8 cellular contexts compared by ENCODE assay signal in genomic region chr19:14396730-14397129, GRCh38. TPM values are rescaled to one million over a fixed set of nuclear protein-coding genes. Genes with fewer than 3 reads are reported as not detected.
A peak's percentile ranks its signal among the peaks of the same experiment; 100 is the strongest.
DNase-seq lines count a peak whose midpoint lies in the region; ATAC-seq and TF ChIP-seq lines count a peak whose summit lies in the region.
"Not testable (repeated sequence)": the region's sequence is repeated elsewhere in the genome, so short reads cannot be mapped to it uniquely, and the experiment has no call there.

No MANE protein-coding gene starts in this region.

- DNase-seq in activated CD4-positive, alpha-beta T cell treated with anti-CD3 and anti-CD28 coated beads for 36 hours; activated T-cell treated with anti-CD3 and anti-CD28 coated beads, Interleukin-2, amount 50 U/mL, for 24 hours; activated naive CD4-positive, alpha-beta T cell treated with anti-CD3 and anti-CD28 coated beads for 36 hours; activated naive CD8-positive, alpha-beta T cell treated with anti-CD3 and anti-CD28 coated beads, Interleukin-2, amount 50 U/mL, for 24 hours; effector memory CD8-positive, alpha-beta T cell; natural killer cell treated with Interleukin-12 subunit alpha and Interleukin-12 subunit beta and Interleukin-15 and Interleukin-18, amount 100 ng/mL, for 72 hours (ENCODE audit: low spot score); stimulated activated naive CD8-positive, alpha-beta T cell treated with anti-CD3 and anti-CD28 coated beads, Interleukin-15, amount 100 ng/mL, for 72 hours: not testable (repeated sequence)

- not testable (repeated sequence) for ATAC-seq in activated CD4-positive, alpha-beta T cell treated with anti-CD3 and anti-CD28 coated beads for 36 hours; activated naive CD8-positive, alpha-beta T cell treated with anti-CD3 and anti-CD28 coated beads, Interleukin-2, amount 50 U/mL, for 24 hours; effector memory CD8-positive, alpha-beta T cell (replicated peaks); stimulated activated naive CD8-positive, alpha-beta T cell treated with anti-CD3 and anti-CD28 coated beads, Interleukin-15, amount 100 ng/mL, for 72 hours
- ATAC-seq in natural killer cell treated with Interleukin-12 subunit alpha and Interleukin-12 subunit beta and Interleukin-15 and Interleukin-18, amount 100 ng/mL, for 72 hours = peak in 1 of 2 donors; percentile 8

- peaks cover 8 to 42% of the 10 kb centered on the region in 2 experiments; a peak in 2 of 3 replicates for H3K36me3 ChIP-seq in HEK293 (ENCODE audit: control insufficient read depth in 2 of 2, insufficient read depth in 1 of 2, low read length in 2 of 2)

- H3K4me1 Mint-ChIP-seq in activated CD4-positive, alpha-beta T cell treated with anti-CD3 and anti-CD28 coated beads for 36 hours = peaks cover 44% of the 10 kb centered on the region
- H3K4me1 Mint-ChIP-seq in activated T-cell treated with anti-CD3 and anti-CD28 coated beads, Interleukin-2, amount 50 U/mL, for 24 hours (ENCODE audit: low read depth) = peaks cover 40% of the 10 kb centered on the region
- H3K4me1 Mint-ChIP-seq in activated naive CD4-positive, alpha-beta T cell treated with anti-CD3 and anti-CD28 coated beads for 36 hours (ENCODE audit: low read depth) = peaks cover 47% of the 10 kb centered on the region
- peaks cover 35% of the 10 kb centered on the region for H3K4me1 Mint-ChIP-seq in activated naive CD8-positive, alpha-beta T cell treated with anti-CD3 and anti-CD28 coated beads, Interleukin-2, amount 50 U/mL, for 24 hours
- H3K4me1 Mint-ChIP-seq in effector memory CD8-positive, alpha-beta T cell (ENCODE audit: low read depth in 2 of 2) = peaks cover 20 to 32% of the 10 kb centered on the region in 2 donors
- H3K4me1 Mint-ChIP-seq in natural killer cell treated with Interleukin-12 subunit alpha and Interleukin-12 subunit beta and Interleukin-15 and Interleukin-18, amount 100 ng/mL, for 72 hours (ENCODE audit: low read depth in 2 of 2) = peaks cover 8 to 16% of the 10 kb centered on the region in 2 donors
- H3K4me1 Mint-ChIP-seq in stimulated activated naive CD8-positive, alpha-beta T cell treated with anti-CD3 and anti-CD28 coated beads, Interleukin-15, amount 100 ng/mL, for 72 hours = peaks cover 58% of the 10 kb centered on the region

- H3K9me3 Mint-ChIP-seq in activated CD4-positive, alpha-beta T cell treated with anti-CD3 and anti-CD28 coated beads for 36 hours (ENCODE audit: low read depth); activated T-cell treated with anti-CD3 and anti-CD28 coated beads, Interleukin-2, amount 50 U/mL, for 24 hours; activated naive CD4-positive, alpha-beta T cell treated with anti-CD3 and anti-CD28 coated beads for 36 hours; activated naive CD8-positive, alpha-beta T cell treated with anti-CD3 and anti-CD28 coated beads, Interleukin-2, amount 50 U/mL, for 24 hours; effector memory CD8-positive, alpha-beta T cell; natural killer cell treated with Interleukin-12 subunit alpha and Interleukin-12 subunit beta and Interleukin-15 and Interleukin-18, amount 100 ng/mL, for 72 hours; stimulated activated naive CD8-positive, alpha-beta T cell treated with anti-CD3 and anti-CD28 coated beads, Interleukin-15, amount 100 ng/mL, for 72 hours: not testable (repeated sequence)

- H3K36me3 Mint-ChIP-seq in activated CD4-positive, alpha-beta T cell treated with anti-CD3 and anti-CD28 coated beads for 36 hours (ENCODE audit: low read depth) = peaks cover 61% of the 10 kb centered on the region
- H3K36me3 Mint-ChIP-seq in activated T-cell treated with anti-CD3 and anti-CD28 coated beads, Interleukin-2, amount 50 U/mL, for 24 hours (ENCODE audit: low read depth) = peaks cover 94% of the 10 kb centered on the region
- peaks cover 50% of the 10 kb centered on the region for H3K36me3 Mint-ChIP-seq in activated naive CD4-positive, alpha-beta T cell treated with anti-CD3 and anti-CD28 coated beads for 36 hours (ENCODE audit: low read depth)
- peaks cover 60% of the 10 kb centered on the region for H3K36me3 Mint-ChIP-seq in activated naive CD8-positive, alpha-beta T cell treated with anti-CD3 and anti-CD28 coated beads, Interleukin-2, amount 50 U/mL, for 24 hours (ENCODE audit: low read depth)
- H3K36me3 Mint-ChIP-seq in effector memory CD8-positive, alpha-beta T cell (ENCODE audit: insufficient read depth) = peaks cover 100% of the 10 kb centered on the region
- peaks cover 11% of the 10 kb centered on the region for H3K36me3 Mint-ChIP-seq in natural killer cell treated with Interleukin-12 subunit alpha and Interleukin-12 subunit beta and Interleukin-15 and Interleukin-18, amount 100 ng/mL, for 72 hours

- H3K4me3 Mint-ChIP-seq in activated CD4-positive, alpha-beta T cell treated with anti-CD3 and anti-CD28 coated beads for 36 hours; activated T-cell treated with anti-CD3 and anti-CD28 coated beads, Interleukin-2, amount 50 U/mL, for 24 hours; activated naive CD4-positive, alpha-beta T cell treated with anti-CD3 and anti-CD28 coated beads for 36 hours; activated naive CD8-positive, alpha-beta T cell treated with anti-CD3 and anti-CD28 coated beads, Interleukin-2, amount 50 U/mL, for 24 hours; natural killer cell treated with Interleukin-12 subunit alpha and Interleukin-12 subunit beta and Interleukin-15 and Interleukin-18, amount 100 ng/mL, for 72 hours; stimulated activated naive CD8-positive, alpha-beta T cell treated with anti-CD3 and anti-CD28 coated beads, Interleukin-15, amount 100 ng/mL, for 72 hours: not testable (repeated sequence)
- peak overlapping the region; percentile 25 to 73 for H3K4me3 Mint-ChIP-seq in effector memory CD8-positive, alpha-beta T cell

- H3K4me3 ChIP-seq in HEK293 (ENCODE audit: low read depth, low read length) = not testable (repeated sequence)

- CTCF ChIA-PET in HEK293 (lab: Yijun Ruan, JAX) = not testable (repeated sequence)
- CTCF ChIA-PET in activated CD4-positive, alpha-beta T cell treated with anti-CD3 and anti-CD28 coated beads for 36 hours (lab: Charles Lee) = interaction anchor here (0.6 to 1.6 kb wide), 3 partner anchors 49 to 108 kb away, joined by 4 to 8 read pairs (median 4); no protein-coding TSS in a partner anchor
- CTCF ChIA-PET in activated naive CD4-positive, alpha-beta T cell treated with anti-CD3 and anti-CD28 coated beads for 36 hours (lab: Charles Lee) = interaction anchor here (0.9 to 1.9 kb wide), 2 partner anchors 9 to 35 kb away, joined by 3 to 6 read pairs; no protein-coding TSS in a partner anchor

- H3K27ac Mint-ChIP-seq in activated CD4-positive, alpha-beta T cell treated with anti-CD3 and anti-CD28 coated beads for 36 hours = peak overlapping the region; percentile 68
- H3K27ac Mint-ChIP-seq in activated T-cell treated with anti-CD3 and anti-CD28 coated beads, Interleukin-2, amount 50 U/mL, for 24 hours = peak overlapping the region; percentile 90
- H3K27ac Mint-ChIP-seq in activated naive CD4-positive, alpha-beta T cell treated with anti-CD3 and anti-CD28 coated beads for 36 hours = peak overlapping the region; percentile 88
- H3K27ac Mint-ChIP-seq in activated naive CD8-positive, alpha-beta T cell treated with anti-CD3 and anti-CD28 coated beads, Interleukin-2, amount 50 U/mL, for 24 hours = peak overlapping the region; percentile 77
- H3K27ac Mint-ChIP-seq in effector memory CD8-positive, alpha-beta T cell = peak overlapping the region; percentile 90
- H3K27ac Mint-ChIP-seq in natural killer cell treated with Interleukin-12 subunit alpha and Interleukin-12 subunit beta and Interleukin-15 and Interleukin-18, amount 100 ng/mL, for 72 hours = peak overlapping the region; percentile 56 to 81
- peak overlapping the region; percentile 13 to 46 for H3K27ac Mint-ChIP-seq in stimulated activated naive CD8-positive, alpha-beta T cell treated with anti-CD3 and anti-CD28 coated beads, Interleukin-15, amount 100 ng/mL, for 72 hours

- not testable (repeated sequence) for H3K4me1 ChIP-seq in HEK293 (ENCODE audit: control insufficient read depth, insufficient read depth, low read length)

- TF ChIP-seq CTCF in HEK293 (tag by site-specific recombination; IDR thresholded peaks at IDR 0.05) = not testable (repeated sequence)

- not testable (repeated sequence) for H3K9me3 ChIP-seq in HEK293 (ENCODE audit: control insufficient read depth, insufficient read depth, low read depth, low read length)

- intact Hi-C loops in activated CD4-positive, alpha-beta T cell treated with anti-CD3 and anti-CD28 coated beads for 36 hours (cut with DNase I, micrococcal nuclease) = loop anchor here in 1 of 2 experiments (5.0 kb wide), 1 partner anchor 371 kb away; no protein-coding TSS in a partner anchor
- intact Hi-C loops in activated naive CD4-positive, alpha-beta T cell treated with anti-CD3 and anti-CD28 coated beads for 36 hours (cut with micrococcal nuclease) = not testable (repeated sequence)

- not testable (repeated sequence) for H3K27ac ChIP-seq in HEK293 (ENCODE audit: extremely low read depth, low read depth, low read length)

- H3K27me3 Mint-ChIP-seq in activated CD4-positive, alpha-beta T cell treated with anti-CD3 and anti-CD28 coated beads for 36 hours; activated T-cell treated with anti-CD3 and anti-CD28 coated beads, Interleukin-2, amount 50 U/mL, for 24 hours; activated naive CD4-positive, alpha-beta T cell treated with anti-CD3 and anti-CD28 coated beads for 36 hours (ENCODE audit: low read depth); activated naive CD8-positive, alpha-beta T cell treated with anti-CD3 and anti-CD28 coated beads, Interleukin-2, amount 50 U/mL, for 24 hours; effector memory CD8-positive, alpha-beta T cell; natural killer cell treated with Interleukin-12 subunit alpha and Interleukin-12 subunit beta and Interleukin-15 and Interleukin-18, amount 100 ng/mL, for 72 hours; stimulated activated naive CD8-positive, alpha-beta T cell treated with anti-CD3 and anti-CD28 coated beads, Interleukin-15, amount 100 ng/mL, for 72 hours: not testable (repeated sequence)

- POLR2A ChIA-PET in HEK293 (lab: Yijun Ruan, JAX) = interaction anchor here (0.6 kb wide), 1 partner anchor 10 kb away, joined by 4 read pairs; no protein-coding TSS in a partner anchor
- POLR2A ChIA-PET in activated CD4-positive, alpha-beta T cell treated with anti-CD3 and anti-CD28 coated beads for 36 hours (lab: Charles Lee) = interaction anchor here (0.9 to 1.3 kb wide), 3 partner anchors 8 to 130 kb away, joined by 3 to 6 read pairs (median 3); no protein-coding TSS in a partner anchor

RNA-seq across cellular contexts. Expression of gene ADGRE5, which starts 15.5 kb away (rescaled TPM):
- 100 to 1,000 TPM; 207 to 232 TPM for total RNA-seq in activated CD4-positive, alpha-beta T cell treated with anti-CD3 and anti-CD28 coated beads for 36 hours
- total RNA-seq in activated naive CD4-positive, alpha-beta T cell treated with anti-CD3 and anti-CD28 coated beads for 36 hours = 100 to 1,000 TPM; 173 to 187 TPM
- total RNA-seq in natural killer cell treated with Interleukin-12 subunit alpha and Interleukin-12 subunit beta and Interleukin-15 and Interleukin-18, amount 100 ng/mL, for 72 hours = 100 to 1,000 TPM; 348 to 798 TPM

RNA-seq across cellular contexts. Expression of gene DDX39A, which starts 22.4 kb away (rescaled TPM):
- total RNA-seq in activated CD4-positive, alpha-beta T cell treated with anti-CD3 and anti-CD28 coated beads for 36 hours = 100 to 1,000 TPM; 168 to 185 TPM
- total RNA-seq in activated naive CD4-positive, alpha-beta T cell treated with anti-CD3 and anti-CD28 coated beads for 36 hours = 100 to 1,000 TPM; 219 to 227 TPM
- 100 to 1,000 TPM; 225 to 449 TPM for total RNA-seq in natural killer cell treated with Interleukin-12 subunit alpha and Interleukin-12 subunit beta and Interleukin-15 and Interleukin-18, amount 100 ng/mL, for 72 hours

RNA-seq across cellular contexts. Expression of gene PKN1, which starts 36.4 kb away (rescaled TPM):
- 100 to 1,000 TPM; 173 to 176 TPM for total RNA-seq in activated CD4-positive, alpha-beta T cell treated with anti-CD3 and anti-CD28 coated beads for 36 hours
- total RNA-seq in activated naive CD4-positive, alpha-beta T cell treated with anti-CD3 and anti-CD28 coated beads for 36 hours = 100 to 1,000 TPM; 159 to 164 TPM
- total RNA-seq in natural killer cell treated with Interleukin-12 subunit alpha and Interleukin-12 subunit beta and Interleukin-15 and Interleukin-18, amount 100 ng/mL, for 72 hours = 100 to 1,000 TPM; 140 to 160 TPM

Comparison
In these comparisons a context has a peak if more than half of its experiments do, and no peak if none do; other contexts are left out.
1. H3K27ac Mint-ChIP-seq: peak in every context shown above with its lines; median percentile 90 in activated T-cell treated with anti-CD3 and anti-CD28 coated beads, Interleukin-2, amount 50 U/mL, for 24 hours; 90 in effector memory CD8-positive, alpha-beta T cell; 88 in activated naive CD4-positive, alpha-beta T cell treated with anti-CD3 and anti-CD28 coated beads for 36 hours; 77 in activated naive CD8-positive, alpha-beta T cell treated with anti-CD3 and anti-CD28 coated beads, Interleukin-2, amount 50 U/mL, for 24 hours; 68 in natural killer cell treated with Interleukin-12 subunit alpha and Interleukin-12 subunit beta and Interleukin-15 and Interleukin-18, amount 100 ng/mL, for 72 hours; 68 in activated CD4-positive, alpha-beta T cell treated with anti-CD3 and anti-CD28 coated beads for 36 hours; 30 in stimulated activated naive CD8-positive, alpha-beta T cell treated with anti-CD3 and anti-CD28 coated beads, Interleukin-15, amount 100 ng/mL, for 72 hours.